21 cellular contexts compared by ENCODE assay signal in the genomic region with DNA sequence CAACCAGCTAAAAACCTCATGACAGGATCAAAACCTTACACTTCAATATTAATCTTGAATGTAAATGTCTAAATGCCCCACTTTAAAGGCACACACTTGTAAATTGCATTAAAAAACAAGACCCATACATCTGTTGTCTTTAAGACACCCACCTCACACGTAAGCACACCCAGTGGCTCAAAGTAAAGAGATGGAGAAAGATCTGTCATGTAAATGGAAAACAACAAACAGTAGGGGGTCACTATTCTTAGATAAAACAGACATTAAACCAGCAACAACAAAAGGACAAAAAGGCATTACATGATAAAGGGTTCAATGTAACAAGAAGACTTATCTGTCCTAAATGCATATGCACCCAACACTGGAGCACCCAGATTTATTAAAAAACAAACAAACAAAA. TPM values are rescaled to one million over a fixed set of nuclear protein-coding genes. Genes with fewer than 3 reads are reported as not detected.
DNase-seq lines count a peak whose midpoint lies in the region; ATAC-seq and TF ChIP-seq lines count a peak whose summit lies in the region.
"Had no signal": no experiment of that assay in that cellular context is flagged by ENCODE, and none has a peak within 500 bp of the region (broad histone marks: within the 10 kb centered on the region; RNA-seq: fewer than 3 reads in every experiment).

No MANE protein-coding gene starts in this region.

- ATAC-seq in WTC11: peak; percentile 38
- no peak for ATAC-seq in HG02610 (IDR thresholded peaks at IDR 0.05; ENCODE audit: unreplicated experiment)
- ATAC-seq in stimulated activated memory B cell treated with anti-CD40 and anti-IgM and Interleukin-4, amounts not matched to agents 10 μg/mL and 1 μg/mL and 100 μg/mL, for 72 hours: no peak
- ATAC-seq: GM12878, HCT116 had no signal

- no peaks in the 10 kb centered on the region for H3K36me3 ChIP-seq in HUES48 (ENCODE audit: control insufficient read depth, insufficient read depth, low read length)
- H3K36me3 ChIP-seq: BE2C had no signal

- CTCF ChIA-PET in WTC11 (lab: Charles Lee): interaction anchor here (0.6 to 3.7 kb wide), 3 partner anchors 18 to 35 kb away, joined by 3 to 30 read pairs (median 24); no protein-coding TSS in a partner anchor

- peaks cover 22% of the 10 kb centered on the region for H3K4me1 ChIP-seq in HUES48 (ENCODE audit: control insufficient read depth, insufficient read depth, low read length)
- H3K4me1 ChIP-seq: BE2C had no signal

- no peak overlapping the region for H3K4me3 Mint-ChIP-seq in WTC11
- no peak overlapping the region for H3K4me3 Mint-ChIP-seq in stimulated activated memory B cell treated with anti-CD40 and anti-IgM and Interleukin-4, amounts not matched to agents 10 μg/mL and 1 μg/mL and 100 μg/mL, for 72 hours
- H3K4me3 Mint-ChIP-seq: CD4-positive, CD25-positive, alpha-beta regulatory T cell; CD8-positive, alpha-beta memory T cell; HFFc6 had no signal

- TF ChIP-seq CTCF in WTC11 (IDR thresholded peaks at IDR 0.05): no peak

- no peaks in the 10 kb centered on the region for H3K27me3 ChIP-seq in HUES48 (ENCODE audit: control insufficient read depth, insufficient read depth, low read length)
- H3K27me3 ChIP-seq: BE2C had no signal

- peaks cover 14% of the 10 kb centered on the region for H3K27me3 Mint-ChIP-seq in WTC11 (ENCODE audit: low read depth)
- H3K27me3 Mint-ChIP-seq in stimulated activated memory B cell treated with anti-CD40 and anti-IgM and Interleukin-4, amounts not matched to agents 10 μg/mL and 1 μg/mL and 100 μg/mL, for 72 hours: peaks cover 25% of the 10 kb centered on the region

- DNase-seq in WTC11 (ENCODE audit: low spot score) (no peak), iPS DF 4.7 (ENCODE audit: extremely low read depth, low spot score) (peak; percentile 16), UCSD-AML1 (lab: John Stamatoyannopoulos, UW; ENCODE audit: unreplicated experiment) (no peak)
- no peak for DNase-seq in stimulated activated CD4-positive, alpha-beta T cell treated with anti-CD3 and anti-CD28 coated beads, Interleukin-15, amount 100 ng/mL, for 24 hours
- DNase-seq: ACHN; BE2C; C1 segment of cervical spinal cord; CD4-positive, CD25-positive, alpha-beta regulatory T cell; CD8-positive, alpha-beta memory T cell; COR-L47; DMS 273 treated with DMSO at 0.1 percent for 48 hours; DMS53; DND-41; EL; HFFc6 had no signal

- H3K9me3 ChIP-seq in HUES48 (ENCODE audit: control insufficient read depth, insufficient read depth, low read length): peaks cover 24% of the 10 kb centered on the region
- H3K9me3 ChIP-seq: BE2C had no signal

- H3K27ac Mint-ChIP-seq in WTC11: peak overlapping the region; percentile 38
- no peak overlapping the region for H3K27ac Mint-ChIP-seq in stimulated activated memory B cell treated with anti-CD40 and anti-IgM and Interleukin-4, amounts not matched to agents 10 μg/mL and 1 μg/mL and 100 μg/mL, for 72 hours
- H3K27ac Mint-ChIP-seq: CD8-positive, alpha-beta memory T cell; HFFc6 had no signal

- POLR2A ChIA-PET in WTC11 (lab: Charles Lee): no interaction called here

- H3K9ac ChIP-seq in HUES48 (ENCODE audit: low read depth, low read length): no peak overlapping the region

- H3K4me3 ChIP-seq in HUES48 (ENCODE audit: low read depth, low read length): no peak overlapping the region; the same call in 1 of the 2 replicates
- H3K4me3 ChIP-seq: GM12878 had no signal

- peaks cover 49% of the 10 kb centered on the region for H3K36me3 Mint-ChIP-seq in WTC11
- peaks cover 28% of the 10 kb centered on the region for H3K36me3 Mint-ChIP-seq in stimulated activated memory B cell treated with anti-CD40 and anti-IgM and Interleukin-4, amounts not matched to agents 10 μg/mL and 1 μg/mL and 100 μg/mL, for 72 hours
- H3K36me3 Mint-ChIP-seq: CD4-positive, CD25-positive, alpha-beta regulatory T cell had no signal

- peak overlapping the region; percentile 67 for H3K27ac ChIP-seq in HUES48 (ENCODE audit: low read depth, low read length)

- peaks cover 46% of the 10 kb centered on the region for H3K4me1 Mint-ChIP-seq in WTC11
- no peaks in the 10 kb centered on the region for H3K4me1 Mint-ChIP-seq in stimulated activated memory B cell treated with anti-CD40 and anti-IgM and Interleukin-4, amounts not matched to agents 10 μg/mL and 1 μg/mL and 100 μg/mL, for 72 hours
- H3K4me1 Mint-ChIP-seq: CD4-positive, CD25-positive, alpha-beta regulatory T cell; CD8-positive, alpha-beta memory T cell had no signal

- peaks cover 27% of the 10 kb centered on the region for H3K9me3 Mint-ChIP-seq in WTC11
- peaks cover 27% of the 10 kb centered on the region for H3K9me3 Mint-ChIP-seq in stimulated activated memory B cell treated with anti-CD40 and anti-IgM and Interleukin-4, amounts not matched to agents 10 μg/mL and 1 μg/mL and 100 μg/mL, for 72 hours

TF ChIP-seq in WTC11, 78 proteins besides CTCF, POLR2A, EP300 and RAD21:
- TF ChIP-seq, protein P1, sequence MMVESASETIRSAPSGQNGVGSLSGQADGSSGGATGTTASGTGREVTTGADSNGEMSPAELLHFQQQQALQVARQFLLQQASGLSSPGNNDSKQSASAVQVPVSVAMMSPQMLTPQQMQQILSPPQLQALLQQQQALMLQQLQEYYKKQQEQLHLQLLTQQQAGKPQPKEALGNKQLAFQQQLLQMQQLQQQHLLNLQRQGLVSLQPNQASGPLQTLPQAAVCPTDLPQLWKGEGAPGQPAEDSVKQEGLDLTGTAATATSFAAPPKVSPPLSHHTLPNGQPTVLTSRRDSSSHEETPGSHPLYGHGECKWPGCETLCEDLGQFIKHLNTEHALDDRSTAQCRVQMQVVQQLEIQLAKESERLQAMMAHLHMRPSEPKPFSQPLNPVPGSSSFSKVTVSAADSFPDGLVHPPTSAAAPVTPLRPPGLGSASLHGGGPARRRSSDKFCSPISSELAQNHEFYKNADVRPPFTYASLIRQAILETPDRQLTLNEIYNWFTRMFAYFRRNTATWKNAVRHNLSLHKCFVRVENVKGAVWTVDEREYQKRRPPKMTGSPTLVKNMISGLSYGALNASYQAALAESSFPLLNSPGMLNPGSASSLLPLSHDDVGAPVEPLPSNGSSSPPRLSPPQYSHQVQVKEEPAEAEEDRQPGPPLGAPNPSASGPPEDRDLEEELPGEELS (CRISPR knock-in tag; IDR thresholded peaks at IDR 0.05): peak; percentile 81; the same call in 1 of the 2 replicates
- no peak for TF ChIP-seq MYBL2 (CRISPR knock-in tag; IDR thresholded peaks at IDR 0.05)

RNA-seq across cellular contexts. Expression of a gene that starts 35.6 kb away (rescaled TPM):
- 0.05 to 0.07 TPM (median 0.05 TPM) in 3 replicates for total RNA-seq in WTC11 (2021)
- total RNA-seq: G401, HFFc6 had no signal

RNA-seq across cellular contexts. Expression of a gene that starts 59.4 kb away (rescaled TPM):
- 0.16 to 0.55 TPM (median 0.23 TPM) in 3 replicates for total RNA-seq in WTC11 (2021)
- total RNA-seq: CD4-positive, CD25-positive, alpha-beta regulatory T cell; CD8-positive, alpha-beta memory T cell; GM12878 had no signal
